In genomic region chr2:74461187-74462053, GRCh38 we compare ENCODE assay signal across 10 cellular contexts. TPM values are rescaled to one million over a fixed set of nuclear protein-coding genes. Genes with fewer than 3 reads are reported as not detected.
DNase-seq lines count a peak whose midpoint lies in the region; ATAC-seq and TF ChIP-seq lines count a peak whose summit lies in the region.
"Had no signal": no experiment of that assay in that cellular context is flagged by ENCODE, and none has a peak within 500 bp of the region (broad histone marks: within the 10 kb centered on the region; RNA-seq: fewer than 3 reads in every experiment).

No MANE protein-coding gene starts in this region.

- no peaks in the 10 kb centered on the region for H3K9me2 ChIP-seq in Karpas-422 (replicated peaks; ENCODE audit: insufficient read depth, low read length)

- H2AFZ ChIP-seq in Karpas-422 (ENCODE audit: low read length) = no peak overlapping the region

- no peak overlapping the region for H3K4me2 ChIP-seq in Karpas-422 (ENCODE audit: low read depth, low read length, poor library complexity, severe bottlenecking)

- no peak overlapping the region for H3K27ac ChIP-seq in Karpas-422 (ENCODE audit: low read length)
- H3K27ac ChIP-seq: vagina had no signal

- no peaks in the 10 kb centered on the region for H3K9me3 ChIP-seq in Karpas-422 (ENCODE audit: low read length)
- H3K9me3 ChIP-seq: vagina had no signal

- no peaks in the 10 kb centered on the region for H3K27me3 ChIP-seq in Karpas-422 (ENCODE audit: low read length)
- H3K27me3 ChIP-seq: vagina had no signal

- peak; percentile 65 for DNase-seq in ELF-1 (ENCODE audit: low read depth, low spot score)
- DNase-seq in Karpas-422 = peak; percentile 65
- no peak for DNase-seq in fibroblast of villous mesenchyme (ENCODE audit: low read depth)
- DNase-seq in ACHN = no peak
- DNase-seq in 8988T = no peak
- DNase-seq: NCI-H1930, T-helper 1 cell had no signal

- peaks cover 39% of the 10 kb centered on the region for H3K4me1 ChIP-seq in Karpas-422 (ENCODE audit: low read length)

- H3K79me2 ChIP-seq in Karpas-422 (ENCODE audit: low read length) = peaks cover 44% of the 10 kb centered on the region

- no peak for ATAC-seq in HG03521 (IDR thresholded peaks at IDR 0.05; ENCODE audit: unreplicated experiment)
- ATAC-seq: activated naive CD4-positive, alpha-beta T cell treated with anti-CD3 and anti-CD28 coated beads, Interleukin-2, amount 50 U/mL, for 72 hours had no signal

- TF ChIP-seq CTCF in fibroblast of villous mesenchyme (IDR thresholded peaks at IDR 0.05; ENCODE audit: insufficient read depth, low read depth, low read length) = peak; percentile 26

- in situ Hi-C loops in ACHN (cut with HindIII; ENCODE audit: low pct_ligation_motif_present, low pct_unique_long_range_greater_than_20kb, low sequenced_read_pairs) = no loop called here

- H3K4me3 ChIP-seq in Karpas-422 (ENCODE audit: low read length) = no peak overlapping the region
- H3K4me3 ChIP-seq in fibroblast of villous mesenchyme (ENCODE audit: low read depth, low read length) = no peak overlapping the region
- H3K4me3 ChIP-seq: vagina had no signal

- no peak overlapping the region for H3K9ac ChIP-seq in Karpas-422 (ENCODE audit: low read length)

- H4K20me1 ChIP-seq in Karpas-422 (ENCODE audit: insufficient read depth, low read depth, low read length) = peaks cover 4% of the 10 kb centered on the region; the same call in 1 of the 2 replicates

- peaks cover 12% of the 10 kb centered on the region for H3K36me3 ChIP-seq in Karpas-422 (ENCODE audit: insufficient read depth, low read length)

RNA-seq across cellular contexts. Expression of gene WBP1, which starts 3.2 kb away (rescaled TPM):
- 124 and 149 TPM in 2 replicates for total RNA-seq in Karpas-422 (2014; rRNA removed; shearing (Covaris generic); ENCODE audit: low replicate concordance)
- 45.4 and 50.5 TPM in 2 replicates for total RNA-seq in fibroblast of villous mesenchyme

RNA-seq across cellular contexts. Expression of gene MOGS, which starts 3.8 kb away (rescaled TPM):
- total RNA-seq in Karpas-422 (2014; rRNA removed; shearing (Covaris generic); ENCODE audit: low replicate concordance) = 69.1 and 95.6 TPM in 2 replicates
- total RNA-seq in fibroblast of villous mesenchyme = 52.2 and 62.2 TPM in 2 replicates

RNA-seq across cellular contexts. Expression of gene INO80B, which starts 6.5 kb away (rescaled TPM):
- 29.3 and 86.9 TPM in 2 replicates for total RNA-seq in Karpas-422 (2014; rRNA removed; shearing (Covaris generic); ENCODE audit: low replicate concordance)
- 10.0 and 11.7 TPM in 2 replicates for total RNA-seq in fibroblast of villous mesenchyme

RNA-seq across cellular contexts. Expression of gene MRPL53, which starts 11.1 kb away (rescaled TPM):
- total RNA-seq in Karpas-422 (2014; rRNA removed; shearing (Covaris generic); ENCODE audit: low replicate concordance) = 91.4 and 144 TPM in 2 replicates
- total RNA-seq in fibroblast of villous mesenchyme = 21.2 and 23.5 TPM in 2 replicates

RNA-seq across cellular contexts. Expression of gene RTKN, which starts 19.7 kb away (rescaled TPM):
- 28.1 and 31.5 TPM in 2 replicates for total RNA-seq in Karpas-422 (2014; rRNA removed; shearing (Covaris generic); ENCODE audit: low replicate concordance)
- total RNA-seq in fibroblast of villous mesenchyme = 17.4 and 18.1 TPM in 2 replicates

Comparison
In these comparisons a context has a peak if more than half of its experiments do, and no peak if none do; other contexts are left out.
1. DNase-seq: peak in ELF-1 (single experiment) and Karpas-422 (single experiment); none in fibroblast of villous mesenchyme (single experiment), ACHN (single experiment) and 8988T (single experiment).